Comparison of ENCODE assay signal across 12 cellular contexts in the genomic region with DNA sequence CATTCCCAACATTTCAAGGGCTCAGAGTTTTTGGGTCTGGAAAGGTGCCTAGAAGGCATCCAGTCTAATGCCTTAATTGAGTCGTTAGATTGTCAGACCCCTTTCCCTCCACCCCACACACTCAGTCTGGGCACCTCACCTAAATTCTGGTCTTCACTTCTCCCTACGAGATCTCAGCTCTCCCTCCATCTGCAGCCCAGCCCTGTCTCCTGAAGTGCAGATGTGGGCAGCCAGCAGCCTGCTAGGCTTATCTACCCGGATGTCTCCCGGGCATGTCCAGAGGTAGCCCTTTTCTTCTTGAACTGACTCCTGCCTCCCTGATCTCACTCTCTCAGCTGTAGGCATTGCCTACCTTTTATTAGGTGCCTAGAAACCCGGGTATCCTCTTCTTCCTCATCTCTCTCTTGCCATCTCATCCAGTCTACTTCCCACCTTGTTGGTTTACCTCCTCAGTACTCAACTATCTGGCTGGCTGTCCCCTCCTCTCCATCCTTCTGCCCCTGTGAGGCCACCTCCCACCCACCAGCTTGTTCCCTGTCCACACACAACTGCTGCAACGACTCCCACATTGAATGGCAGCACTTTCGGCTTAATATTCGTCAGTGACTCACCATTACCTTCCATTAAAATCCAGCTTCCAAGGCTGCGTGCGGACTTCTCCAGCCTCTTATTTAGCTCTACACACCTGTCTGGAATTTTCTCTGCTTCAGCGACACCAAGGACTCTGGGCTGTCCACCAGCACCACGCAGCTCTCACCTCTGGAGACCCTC. TPM values are rescaled to one million over a fixed set of nuclear protein-coding genes. Genes with fewer than 3 reads are reported as not detected.
DNase-seq lines count a peak whose midpoint lies in the region; ATAC-seq, FAIRE-seq and TF ChIP-seq lines count a peak whose summit lies in the region.
"Had no signal": no experiment of that assay in that cellular context is flagged by ENCODE, and none has a peak within 500 bp of the region (broad histone marks: within the 10 kb centered on the region; RNA-seq: fewer than 3 reads in every experiment).

No MANE protein-coding gene starts in this region.

- H3K36me3 Mint-ChIP-seq in activated naive CD4-positive, alpha-beta T cell treated with anti-CD3 and anti-CD28 coated beads, Interleukin-2, amount 50 U/mL, for 24 hours: no peaks in the 10 kb centered on the region
- no peaks in the 10 kb centered on the region for H3K36me3 Mint-ChIP-seq in activated CD8-positive, alpha-beta T cell treated with anti-CD3 and anti-CD28 coated beads, Interleukin-2, amount 10 ng/mL, durations not matched to agents 7 days and 5 days (ENCODE audit: low read depth)
- no peaks in the 10 kb centered on the region for H3K36me3 Mint-ChIP-seq in mesothelial cell of epicardium

- peaks cover 28% of the 10 kb centered on the region for H3K27me3 Mint-ChIP-seq in activated naive CD4-positive, alpha-beta T cell treated with anti-CD3 and anti-CD28 coated beads, Interleukin-2, amount 50 U/mL, for 24 hours
- H3K27me3 Mint-ChIP-seq in activated CD8-positive, alpha-beta T cell treated with anti-CD3 and anti-CD28 coated beads, Interleukin-2, amount 10 ng/mL, durations not matched to agents 7 days and 5 days (ENCODE audit: low read depth): peaks cover 56% of the 10 kb centered on the region
- H3K27me3 Mint-ChIP-seq in mesothelial cell of epicardium (ENCODE audit: low read depth): peaks cover 71% of the 10 kb centered on the region

- H3K9me3 Mint-ChIP-seq in activated naive CD4-positive, alpha-beta T cell treated with anti-CD3 and anti-CD28 coated beads, Interleukin-2, amount 50 U/mL, for 24 hours: no peaks in the 10 kb centered on the region
- no peaks in the 10 kb centered on the region for H3K9me3 Mint-ChIP-seq in activated CD8-positive, alpha-beta T cell treated with anti-CD3 and anti-CD28 coated beads, Interleukin-2, amount 10 ng/mL, durations not matched to agents 7 days and 5 days (ENCODE audit: insufficient read depth)
- no peaks in the 10 kb centered on the region for H3K9me3 Mint-ChIP-seq in mesothelial cell of epicardium

- peak overlapping the region; percentile 17 for H3K27ac Mint-ChIP-seq in activated naive CD4-positive, alpha-beta T cell treated with anti-CD3 and anti-CD28 coated beads, Interleukin-2, amount 50 U/mL, for 24 hours
- H3K27ac Mint-ChIP-seq in activated CD8-positive, alpha-beta T cell treated with anti-CD3 and anti-CD28 coated beads, Interleukin-2, amount 10 ng/mL, durations not matched to agents 7 days and 5 days: no peak overlapping the region
- H3K27ac Mint-ChIP-seq in mesothelial cell of epicardium: no peak overlapping the region

- ATAC-seq in activated CD8-positive, alpha-beta T cell treated with anti-CD3 and anti-CD28 coated beads, Interleukin-2, amount 10 ng/mL, durations not matched to agents 7 days and 5 days: no peak
- ATAC-seq in GM21360 (IDR thresholded peaks at IDR 0.05; ENCODE audit: unreplicated experiment): no peak

- FAIRE-seq in urothelium cell line (lab: Jason Lieb, UNC) (peak; percentile 74), GM19239 (lab: Jason Lieb, UNC) (no peak)
- FAIRE-seq: HTR-8/SVneo, small intestine had no signal

- DNase-seq in activated naive CD4-positive, alpha-beta T cell (lab: John Stamatoyannopoulos, UW): no peak
- no peak for DNase-seq in activated CD8-positive, alpha-beta T cell treated with anti-CD3 and anti-CD28 coated beads, Interleukin-2, amount 10 ng/mL, durations not matched to agents 7 days and 5 days
- DNase-seq in mesothelial cell of epicardium (ENCODE audit: low spot score in 2 of 2, unreplicated experiment in 2 of 2) (no peak), urothelium cell line (ENCODE audit: low spot score) (no peak), GM19239 (ENCODE audit: insufficient read length, low spot score) (no peak), NCI-H2081 treated with DMSO at 0.1 percent for 48 hours (lab: John Stamatoyannopoulos, UW) (no peak)
- DNase-seq: NCI-H1417 treated with DMSO at 0.1 percent for 48 hours, small intestine had no signal

- CTCF ChIA-PET in activated CD8-positive, alpha-beta T cell treated with anti-CD3 and anti-CD28 coated beads, Interleukin-2, amount 10 ng/mL, durations not matched to agents 7 days and 5 days (lab: Charles Lee): no interaction called here

- H3K4me1 Mint-ChIP-seq in activated naive CD4-positive, alpha-beta T cell treated with anti-CD3 and anti-CD28 coated beads, Interleukin-2, amount 50 U/mL, for 24 hours: peaks cover 8% of the 10 kb centered on the region
- peaks cover 5% of the 10 kb centered on the region for H3K4me1 Mint-ChIP-seq in activated CD8-positive, alpha-beta T cell treated with anti-CD3 and anti-CD28 coated beads, Interleukin-2, amount 10 ng/mL, durations not matched to agents 7 days and 5 days (ENCODE audit: low read depth)
- peaks cover 9% of the 10 kb centered on the region for H3K4me1 Mint-ChIP-seq in mesothelial cell of epicardium

- POLR2A ChIA-PET in activated CD8-positive, alpha-beta T cell treated with anti-CD3 and anti-CD28 coated beads, Interleukin-2, amount 10 ng/mL, durations not matched to agents 7 days and 5 days (lab: Charles Lee): no interaction called here

- H3K4me3 Mint-ChIP-seq in activated naive CD4-positive, alpha-beta T cell treated with anti-CD3 and anti-CD28 coated beads, Interleukin-2, amount 50 U/mL, for 24 hours: peak overlapping the region; percentile 79
- H3K4me3 Mint-ChIP-seq in activated CD8-positive, alpha-beta T cell treated with anti-CD3 and anti-CD28 coated beads, Interleukin-2, amount 10 ng/mL, durations not matched to agents 7 days and 5 days: peak overlapping the region; percentile 47
- H3K4me3 Mint-ChIP-seq in mesothelial cell of epicardium: peak overlapping the region; percentile 60

- no peak for TF ChIP-seq CTCF in mesothelial cell of epicardium (IDR thresholded peaks at IDR 0.05; ENCODE audit: unreplicated experiment)

RNA-seq across cellular contexts. Expression of gene SEPTIN3, which starts 6.2 kb away (rescaled TPM):
- under 1 TPM; 0.21 to 0.37 TPM for total RNA-seq in activated CD8-positive, alpha-beta T cell treated with anti-CD3 and anti-CD28 coated beads, Interleukin-2, amount 10 ng/mL, durations not matched to agents 7 days and 5 days
- total RNA-seq in mesothelial cell of epicardium: 8.8 to 9.0 TPM (median 9.0 TPM) in 3 replicates

RNA-seq across cellular contexts. Expression of gene WBP2NL, which starts 23.1 kb away (rescaled TPM):
- total RNA-seq in activated CD8-positive, alpha-beta T cell treated with anti-CD3 and anti-CD28 coated beads, Interleukin-2, amount 10 ng/mL, durations not matched to agents 7 days and 5 days: 1 to 10 TPM; 1.1 to 1.3 TPM
- total RNA-seq in mesothelial cell of epicardium: not detected in 3 replicates
- total RNA-seq: cardiac muscle cell had no signal

RNA-seq across cellular contexts. Expression of gene CENPM, which starts 28.5 kb away (rescaled TPM):
- total RNA-seq in activated CD8-positive, alpha-beta T cell treated with anti-CD3 and anti-CD28 coated beads, Interleukin-2, amount 10 ng/mL, durations not matched to agents 7 days and 5 days: 10 to 100 TPM; 83.6 to 83.8 TPM
- total RNA-seq in mesothelial cell of epicardium: 12.5 to 14.9 TPM (median 13.3 TPM) in 3 replicates

RNA-seq across cellular contexts. Expression of gene TNFRSF13C, which starts 48.9 kb away (rescaled TPM):
- 1 to 10 TPM; 1.2 to 1.6 TPM for total RNA-seq in activated CD8-positive, alpha-beta T cell treated with anti-CD3 and anti-CD28 coated beads, Interleukin-2, amount 10 ng/mL, durations not matched to agents 7 days and 5 days
- 3.1 to 3.5 TPM (median 3.3 TPM) in 3 replicates for total RNA-seq in mesothelial cell of epicardium
